ENCODE assay signal across 30 cellular contexts in the genomic region with DNA sequence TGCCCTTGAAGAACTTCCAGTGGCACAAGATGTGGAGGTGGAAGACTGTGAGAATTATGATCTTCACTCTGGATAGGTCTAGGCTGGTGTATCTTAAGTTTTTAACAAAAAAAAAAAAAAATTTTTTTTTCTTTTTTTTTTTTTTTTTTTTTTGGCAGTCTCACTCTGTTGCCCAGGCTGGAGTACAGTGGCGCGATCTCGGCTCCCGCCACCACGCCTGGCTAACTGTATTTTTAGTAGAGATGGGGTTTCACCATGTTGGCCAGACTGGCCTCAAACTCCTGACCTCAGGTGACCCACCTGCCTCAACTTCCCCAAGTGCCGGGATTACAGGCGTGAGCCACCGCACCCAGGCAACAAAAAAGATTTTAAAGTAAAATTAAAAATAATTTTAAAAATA.
"Had no signal": no experiment of that assay in that cellular context is flagged by ENCODE, and none has a peak within 500 bp of the region (broad histone marks: within the 10 kb centered on the region; RNA-seq: fewer than 3 reads in every experiment).

No MANE protein-coding gene starts in this region.

- H3K4me3 ChIP-seq: adrenal gland, ascending aorta, body of pancreas, breast epithelium, cardiac muscle cell had no signal

- H3K9me3 ChIP-seq: adrenal gland, ascending aorta, body of pancreas, breast epithelium had no signal

- H3K4me1 ChIP-seq: adrenal gland, ascending aorta, body of pancreas, breast epithelium had no signal

- H3K36me3 ChIP-seq: breast epithelium had no signal

- DNase-seq: activated effector memory CD4-positive, alpha-beta T cell treated with anti-CD3 and anti-CD28 coated beads, Interleukin-2, amount 50 U/mL, for 16 hours; activated effector memory CD4-positive, alpha-beta T cell treated with Interleukin-2 at 50 U/mL for 16 hours; activated gamma-delta T cell; activated gamma-delta T cell treated with Interleukin-2 at 50 U/mL for 16 hours; activated naive CD4-positive, alpha-beta T cell; activated naive CD4-positive, alpha-beta T cell treated with anti-CD3 and anti-CD28 coated beads for 36 hours; activated naive CD4-positive, alpha-beta T cell treated with anti-CD3 and anti-CD28 coated beads, Interleukin-2, amount 10 ng/mL, durations not matched to agents 7 days and 5 days; activated naive CD4-positive, alpha-beta T cell treated with anti-CD3 and anti-CD28 coated beads, Interleukin-2, amount 50 U/mL, for 16 hours; activated naive CD4-positive, alpha-beta T cell treated with Interleukin-2 at 50 U/mL for 16 hours; activated naive CD8-positive, alpha-beta T cell treated with anti-CD3 and anti-CD28 coated beads for 36 hours; activated naive CD8-positive, alpha-beta T cell treated with anti-CD3 and anti-CD28 coated beads, Interleukin-2, amount 10 ng/mL, durations not matched to agents 7 days and 5 days; activated naive CD8-positive, alpha-beta T cell treated with anti-CD3 and anti-CD28 coated beads, Interleukin-2, amount 50 U/mL, for 24 hours; activated T-cell treated with anti-CD3 and anti-CD28 coated beads, Interleukin-2, amount 50 U/mL, for 1 hour; activated T-cell treated with anti-CD3 and anti-CD28 coated beads, Interleukin-2, amount 50 U/mL, for 24 hours; activated T-cell treated with anti-CD3 and anti-CD28 coated beads, Interleukin-2, amount 50 U/mL, for 4 hours; activated T-cell treated with anti-CD3 and anti-CD28 coated beads, Interleukin-2, amount 50 U/mL, for 48 hours; activated T-cell treated with anti-CD3 and anti-CD28 coated beads, Interleukin-2, amount 50 U/mL, for 72 hours; adrenal gland; amniotic stem cell; amygdala; anterior cingulate cortex; aorta; body of pancreas; brain microvascular endothelial cell; caudate nucleus; central memory CD4-positive, alpha-beta T cell; cerebellar nuclear complex had no signal

- H3K27me3 ChIP-seq: adrenal gland, ascending aorta, body of pancreas, brain microvascular endothelial cell, breast epithelium, cardiac muscle cell had no signal

- H3K27ac ChIP-seq: adrenal gland, ascending aorta, body of pancreas, brain microvascular endothelial cell, breast epithelium, cardiac muscle cell had no signal
